In genomic region chr12:98847242-98847641, GRCh38 we compare ENCODE assay signal across 24 cellular contexts.
"Had no signal": no experiment of that assay in that cellular context is flagged by ENCODE, and none has a peak within 500 bp of the region (broad histone marks: within the 10 kb centered on the region; RNA-seq: fewer than 3 reads in every experiment).

No MANE protein-coding gene starts in this region.

- H3K4me1 ChIP-seq: colonic mucosa, esophagus squamous epithelium, foreskin keratinocyte, gastrocnemius medialis, gastroesophageal sphincter, heart left ventricle, heart right ventricle had no signal

- H3K27ac ChIP-seq: colonic mucosa, coronary artery, epithelial cell of prostate, esophagus muscularis mucosa, esophagus squamous epithelium, foreskin keratinocyte, gastrocnemius medialis, gastroesophageal sphincter, heart left ventricle, heart right ventricle had no signal

- H3K9me3 Mint-ChIP-seq: dendritic cell treated with granulocyte-macrophage colony-stimulating factor and Interleukin-4, amounts not matched to agents 40 ng/mL and 50 ng/mL, for 4 days; effector memory CD8-positive, alpha-beta T cell had no signal

- H3K4me3 Mint-ChIP-seq: dendritic cell treated with granulocyte-macrophage colony-stimulating factor and Interleukin-4, amounts not matched to agents 40 ng/mL and 50 ng/mL, for 4 days; effector memory CD8-positive, alpha-beta T cell; endodermal cell had no signal

- H3K4me3 ChIP-seq: colonic mucosa, coronary artery, dorsolateral prefrontal cortex, esophagus muscularis mucosa, esophagus squamous epithelium, gastrocnemius medialis, gastroesophageal sphincter, heart left ventricle, heart right ventricle had no signal

- H3K27ac Mint-ChIP-seq: dendritic cell treated with granulocyte-macrophage colony-stimulating factor and Interleukin-4, amounts not matched to agents 40 ng/mL and 50 ng/mL, for 4 days; effector memory CD8-positive, alpha-beta T cell; endodermal cell had no signal

- H3K36me3 ChIP-seq: colonic mucosa, esophagus muscularis mucosa, esophagus squamous epithelium, gastrocnemius medialis, gastroesophageal sphincter, heart left ventricle, heart right ventricle had no signal

- DNase-seq: colonic mucosa; cortex of kidney; dermis blood vessel endothelial cell; dorsolateral prefrontal cortex; effector CD4-positive, alpha-beta T cell; effector CD8-positive, alpha-beta T cell; effector memory CD4-positive, alpha-beta T cell; effector memory CD8-positive, alpha-beta T cell; endodermal cell; erythroblast; esophagus squamous epithelium; foreskin fibroblast; foreskin keratinocyte; foreskin melanocyte; gastrocnemius medialis; glutamatergic neuron; head of caudate nucleus; heart left ventricle; heart right ventricle had no signal

- H3K9me3 ChIP-seq: colonic mucosa, esophagus muscularis mucosa, esophagus squamous epithelium, gastrocnemius medialis, gastroesophageal sphincter, heart left ventricle, heart right ventricle had no signal
